ENCODE assay signal across 1 cellular context in genomic region chr12:6961695-6962284, GRCh38.
TF ChIP-seq lines count a peak whose summit lies in the region.

No MANE protein-coding gene starts in this region.

TF ChIP-seq in GM12878, 131 proteins besides CTCF, POLR2A, EP300 and RAD21 (continued from another document):
- TF ChIP-seq, protein P1, sequence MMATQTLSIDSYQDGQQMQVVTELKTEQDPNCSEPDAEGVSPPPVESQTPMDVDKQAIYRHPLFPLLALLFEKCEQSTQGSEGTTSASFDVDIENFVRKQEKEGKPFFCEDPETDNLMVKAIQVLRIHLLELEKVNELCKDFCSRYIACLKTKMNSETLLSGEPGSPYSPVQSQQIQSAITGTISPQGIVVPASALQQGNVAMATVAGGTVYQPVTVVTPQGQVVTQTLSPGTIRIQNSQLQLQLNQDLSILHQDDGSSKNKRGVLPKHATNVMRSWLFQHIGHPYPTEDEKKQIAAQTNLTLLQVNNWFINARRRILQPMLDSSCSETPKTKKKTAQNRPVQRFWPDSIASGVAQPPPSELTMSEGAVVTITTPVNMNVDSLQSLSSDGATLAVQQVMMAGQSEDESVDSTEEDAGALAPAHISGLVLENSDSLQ (IDR thresholded peaks at IDR 0.05), result no peak
- no peak for TF ChIP-seq CREB1 (IDR thresholded peaks at IDR 0.05; ENCODE audit: low read depth)
- no peak for TF ChIP-seq HCFC1 (IDR thresholded peaks at IDR 0.05; ENCODE audit: low read length)
- no peak for TF ChIP-seq TCF7 (IDR thresholded peaks at IDR 0.05; ENCODE audit: borderline replicate concordance)
- TF ChIP-seq EED (IDR thresholded peaks at IDR 0.05; ENCODE audit: low read depth), result peak; percentile 58
- TF ChIP-seq YBX1 (IDR thresholded peaks at IDR 0.05), result no peak
- 0 out of 2 replicates have a peak, but pooled peaks have one; percentile 35 for TF ChIP-seq IKZF1 (conservative IDR thresholded peaks at IDR 0.05)
- no peak for TF ChIP-seq JUND (IDR thresholded peaks at IDR 0.05; ENCODE audit: low read depth, low read length)
- TF ChIP-seq, protein P2, sequence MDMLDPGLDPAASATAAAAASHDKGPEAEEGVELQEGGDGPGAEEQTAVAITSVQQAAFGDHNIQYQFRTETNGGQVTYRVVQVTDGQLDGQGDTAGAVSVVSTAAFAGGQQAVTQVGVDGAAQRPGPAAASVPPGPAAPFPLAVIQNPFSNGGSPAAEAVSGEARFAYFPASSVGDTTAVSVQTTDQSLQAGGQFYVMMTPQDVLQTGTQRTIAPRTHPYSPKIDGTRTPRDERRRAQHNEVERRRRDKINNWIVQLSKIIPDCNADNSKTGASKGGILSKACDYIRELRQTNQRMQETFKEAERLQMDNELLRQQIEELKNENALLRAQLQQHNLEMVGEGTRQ (IDR thresholded peaks at IDR 0.05; ENCODE audit: borderline replicate concordance, low read depth, low read length), result no peak
- no peak for TF ChIP-seq ZNF384 (IDR thresholded peaks at IDR 0.05; ENCODE audit: borderline replicate concordance, low read depth, low read length)
- 0 out of 2 replicates have a peak, but pooled peaks have one; percentile 8 for TF ChIP-seq NR2F1 (conservative IDR thresholded peaks at IDR 0.05)
- TF ChIP-seq DPF2 (IDR thresholded peaks at IDR 0.05), result 0 out of 2 replicates have a peak, but pooled peaks have one; percentile 8
- 0 out of 2 replicates have a peak, but pooled peaks have one; percentile 47 for TF ChIP-seq LARP7 (IDR thresholded peaks at IDR 0.05)
- no peak for TF ChIP-seq REST (IDR thresholded peaks at IDR 0.05; ENCODE audit: low read depth, low read length)
- TF ChIP-seq NR2C1 (IDR thresholded peaks at IDR 0.05), result no peak
- TF ChIP-seq BACH1 (IDR thresholded peaks at IDR 0.05; ENCODE audit: borderline replicate concordance), result peak; percentile 57
- TF ChIP-seq CBX3 (IDR thresholded peaks at IDR 0.05; ENCODE audit: borderline replicate concordance, low read depth), result no peak
